ENCODE assay signal across 2 cellular contexts in the genomic region with DNA sequence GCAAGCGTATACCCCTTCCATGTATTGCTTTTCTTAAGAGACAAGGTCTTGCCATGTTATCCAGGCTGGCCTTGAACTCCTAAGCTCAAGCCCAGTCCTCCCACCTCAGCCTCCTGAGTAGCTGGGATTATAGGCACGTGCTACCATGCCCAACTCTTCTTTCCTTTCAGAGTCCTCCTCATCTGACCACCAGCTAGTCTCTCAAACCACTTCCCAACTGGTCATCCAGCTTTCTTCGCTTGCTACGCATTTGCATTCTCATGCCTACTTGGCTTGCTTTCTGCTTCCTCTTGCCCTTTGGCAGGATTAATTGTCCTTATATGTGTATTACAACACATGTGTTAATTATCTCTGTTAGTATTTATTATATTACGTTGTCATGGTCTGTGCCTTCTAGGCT.
TF ChIP-seq lines count a peak whose summit lies in the region.

No MANE protein-coding gene starts in this region.

TF ChIP-seq in WTC11, 78 proteins besides CTCF, POLR2A, EP300 and RAD21:
- TF ChIP-seq EMX1 (CRISPR knock-in tag; IDR thresholded peaks at IDR 0.05) (no peak), TCF7 (CRISPR knock-in tag; IDR thresholded peaks at IDR 0.05; ENCODE audit: low read depth) (no peak), ZBTB21 (CRISPR knock-in tag; IDR thresholded peaks at IDR 0.05; ENCODE audit: borderline replicate concordance) (no peak)
- TF ChIP-seq, protein P1, sequence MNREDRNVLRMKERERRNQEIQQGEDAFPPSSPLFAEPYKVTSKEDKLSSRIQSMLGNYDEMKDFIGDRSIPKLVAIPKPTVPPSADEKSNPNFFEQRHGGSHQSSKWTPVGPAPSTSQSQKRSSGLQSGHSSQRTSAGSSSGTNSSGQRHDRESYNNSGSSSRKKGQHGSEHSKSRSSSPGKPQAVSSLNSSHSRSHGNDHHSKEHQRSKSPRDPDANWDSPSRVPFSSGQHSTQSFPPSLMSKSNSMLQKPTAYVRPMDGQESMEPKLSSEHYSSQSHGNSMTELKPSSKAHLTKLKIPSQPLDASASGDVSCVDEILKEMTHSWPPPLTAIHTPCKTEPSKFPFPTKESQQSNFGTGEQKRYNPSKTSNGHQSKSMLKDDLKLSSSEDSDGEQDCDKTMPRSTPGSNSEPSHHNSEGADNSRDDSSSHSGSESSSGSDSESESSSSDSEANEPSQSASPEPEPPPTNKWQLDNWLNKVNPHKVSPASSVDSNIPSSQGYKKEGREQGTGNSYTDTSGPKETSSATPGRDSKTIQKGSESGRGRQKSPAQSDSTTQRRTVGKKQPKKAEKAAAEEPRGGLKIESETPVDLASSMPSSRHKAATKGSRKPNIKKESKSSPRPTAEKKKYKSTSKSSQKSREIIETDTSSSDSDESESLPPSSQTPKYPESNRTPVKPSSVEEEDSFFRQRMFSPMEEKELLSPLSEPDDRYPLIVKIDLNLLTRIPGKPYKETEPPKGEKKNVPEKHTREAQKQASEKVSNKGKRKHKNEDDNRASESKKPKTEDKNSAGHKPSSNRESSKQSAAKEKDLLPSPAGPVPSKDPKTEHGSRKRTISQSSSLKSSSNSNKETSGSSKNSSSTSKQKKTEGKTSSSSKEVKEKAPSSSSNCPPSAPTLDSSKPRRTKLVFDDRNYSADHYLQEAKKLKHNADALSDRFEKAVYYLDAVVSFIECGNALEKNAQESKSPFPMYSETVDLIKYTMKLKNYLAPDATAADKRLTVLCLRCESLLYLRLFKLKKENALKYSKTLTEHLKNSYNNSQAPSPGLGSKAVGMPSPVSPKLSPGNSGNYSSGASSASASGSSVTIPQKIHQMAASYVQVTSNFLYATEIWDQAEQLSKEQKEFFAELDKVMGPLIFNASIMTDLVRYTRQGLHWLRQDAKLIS (CRISPR knock-in tag; IDR thresholded peaks at IDR 0.05; ENCODE audit: borderline replicate concordance), result no peak
- TF ChIP-seq, protein P2, sequence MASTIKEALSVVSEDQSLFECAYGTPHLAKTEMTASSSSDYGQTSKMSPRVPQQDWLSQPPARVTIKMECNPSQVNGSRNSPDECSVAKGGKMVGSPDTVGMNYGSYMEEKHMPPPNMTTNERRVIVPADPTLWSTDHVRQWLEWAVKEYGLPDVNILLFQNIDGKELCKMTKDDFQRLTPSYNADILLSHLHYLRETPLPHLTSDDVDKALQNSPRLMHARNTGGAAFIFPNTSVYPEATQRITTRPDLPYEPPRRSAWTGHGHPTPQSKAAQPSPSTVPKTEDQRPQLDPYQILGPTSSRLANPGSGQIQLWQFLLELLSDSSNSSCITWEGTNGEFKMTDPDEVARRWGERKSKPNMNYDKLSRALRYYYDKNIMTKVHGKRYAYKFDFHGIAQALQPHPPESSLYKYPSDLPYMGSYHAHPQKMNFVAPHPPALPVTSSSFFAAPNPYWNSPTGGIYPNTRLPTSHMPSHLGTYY (CRISPR knock-in tag; IDR thresholded peaks at IDR 0.05), result no peak

TF ChIP-seq in HepG2, 621 proteins besides CTCF, POLR2A, EP300 and RAD21:
- TF ChIP-seq ZNF569 (CRISPR knock-in tag; IDR thresholded peaks at IDR 0.05; ENCODE audit: borderline replicate concordance) (no peak), ZNF274 (CRISPR knock-in tag; IDR thresholded peaks at IDR 0.05) (no peak), ZNF567 (CRISPR knock-in tag; IDR thresholded peaks at IDR 0.05; ENCODE audit: borderline replicate concordance) (no peak), ZNF720 (CRISPR knock-in tag; IDR thresholded peaks at IDR 0.05) (no peak), ZNF816 (CRISPR knock-in tag; IDR thresholded peaks at IDR 0.05; ENCODE audit: borderline replicate concordance) (no peak), RBFOX2 (IDR thresholded peaks at IDR 0.05; ENCODE audit: low read depth, low read length) (no peak)
